In the genomic region with DNA sequence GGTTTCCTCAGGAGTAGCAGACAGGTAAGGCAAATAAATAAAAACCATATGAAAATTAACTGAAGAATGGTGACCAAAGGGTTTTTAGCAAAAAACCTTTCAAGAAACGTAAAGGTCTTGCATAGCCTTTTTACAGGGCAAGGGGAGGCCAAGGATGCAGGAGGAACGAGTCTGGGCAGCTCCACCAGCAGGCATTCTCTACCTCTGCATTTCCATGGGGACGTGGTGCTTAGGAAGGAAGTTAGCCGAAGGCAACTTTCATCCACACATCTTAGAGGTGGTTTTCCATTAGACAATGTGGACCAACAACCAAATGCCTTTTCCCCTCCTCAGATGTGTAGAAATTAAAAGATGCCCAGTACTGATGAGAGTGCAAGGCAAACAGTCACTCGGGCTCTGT, we compare ENCODE assay signal across 2 cellular contexts.
TF ChIP-seq lines count a peak whose summit lies in the region.

No MANE protein-coding gene starts in this region.

TF ChIP-seq in HEK293, 187 proteins besides CTCF, POLR2A, EP300 and RAD21 (continued from another document):
- TF ChIP-seq ZNF114 (tag by site-specific recombination; IDR thresholded peaks at IDR 0.05) (no peak), ZNF623 (tag by site-specific recombination; IDR thresholded peaks at IDR 0.05) (no peak)
TF ChIP-seq in HEK293: peak in this region for 0.

TF ChIP-seq in SK-N-SH, 30 proteins besides CTCF, POLR2A, EP300 and RAD21 (continued from another document):
- TF ChIP-seq TAF1 (IDR thresholded peaks at IDR 0.05; ENCODE audit: borderline replicate concordance, low read depth, low read length), result no peak
- no peak for TF ChIP-seq FOSL2 (IDR thresholded peaks at IDR 0.05; ENCODE audit: borderline replicate concordance, low read depth)
- no peak for TF ChIP-seq RXRA (IDR thresholded peaks at IDR 0.05; ENCODE audit: borderline replicate concordance, low read depth)
